ENCODE assay signal across 8 cellular contexts in the genomic region with DNA sequence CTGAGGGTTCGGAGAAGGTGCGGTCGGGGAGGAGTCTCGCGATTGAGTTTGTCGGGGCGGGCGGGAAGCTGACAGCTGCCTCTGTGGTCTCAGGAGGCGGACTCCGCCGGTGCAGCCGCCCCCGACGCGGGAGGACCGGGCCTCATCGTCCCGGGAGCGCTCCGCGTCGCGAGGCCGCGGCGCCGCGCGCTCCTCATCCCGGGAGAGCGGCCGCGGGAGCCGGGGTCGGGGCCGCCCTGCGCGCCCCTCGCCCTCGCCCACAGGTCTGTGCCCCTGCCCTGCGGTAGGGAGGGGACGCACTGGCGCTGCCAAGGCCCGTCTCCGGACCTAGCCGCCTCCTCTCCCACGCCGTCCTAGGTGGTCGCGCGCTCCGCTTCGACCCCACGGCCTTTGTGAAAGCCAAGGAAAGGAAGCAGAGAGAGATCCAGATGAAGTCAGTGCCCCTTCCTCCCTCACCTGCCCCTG. TPM values are rescaled to one million over a fixed set of nuclear protein-coding genes. Genes with fewer than 3 reads are reported as not detected.
DNase-seq lines count a peak whose midpoint lies in the region; ATAC-seq and TF ChIP-seq lines count a peak whose summit lies in the region.

No MANE protein-coding gene starts in this region.

- H3K27ac Mint-ChIP-seq in progenitor cell of endocrine pancreas: no peak overlapping the region

- TF ChIP-seq CTCF in AG10803 (conservative IDR thresholded peaks at IDR 0.05; ENCODE audit: low read length): no peak
- TF ChIP-seq CTCF in foreskin fibroblast (IDR thresholded peaks at IDR 0.05; ENCODE audit: low read depth, low read length): no peak
- no peak for TF ChIP-seq CTCF in progenitor cell of endocrine pancreas (IDR thresholded peaks at IDR 0.05; ENCODE audit: unreplicated experiment)

- H3K4me3 Mint-ChIP-seq in progenitor cell of endocrine pancreas (ENCODE audit: low read depth): peak overlapping the region; percentile 66

- H3K4me1 Mint-ChIP-seq in progenitor cell of endocrine pancreas (ENCODE audit: low read depth): peaks cover 12% of the 10 kb centered on the region

- H3K9me3 Mint-ChIP-seq in progenitor cell of endocrine pancreas (ENCODE audit: low read depth): no peaks in the 10 kb centered on the region

- peaks cover 10% of the 10 kb centered on the region for H3K36me3 Mint-ChIP-seq in progenitor cell of endocrine pancreas (ENCODE audit: insufficient read depth)

- peak; percentile 10 for ATAC-seq in HG02973 (IDR thresholded peaks at IDR 0.05; ENCODE audit: unreplicated experiment)
- no peak for ATAC-seq in HG03565 (IDR thresholded peaks at IDR 0.05; ENCODE audit: unreplicated experiment)
- no peak for ATAC-seq in HG03378 (IDR thresholded peaks at IDR 0.05; ENCODE audit: unreplicated experiment)

- H3K4me3 ChIP-seq in AG10803 (ENCODE audit: low read length) (peak overlapping the region; percentile 69), foreskin fibroblast (ENCODE audit: low read depth in 1 of 2, low read length in 2 of 2) (peak overlapping the region; percentile 54 to 56)

- no peak for DNase-seq in AG10803 (ENCODE audit: low read depth)
- DNase-seq in activated T-cell treated with anti-CD3 and anti-CD28 coated beads, Interleukin-2, amount 50 U/mL, for 48 hours: peak; percentile 56 to 63
- DNase-seq in foreskin fibroblast: peak in 1 of 2 donors; percentile 19
- no peak for DNase-seq in progenitor cell of endocrine pancreas (ENCODE audit: low spot score, unreplicated experiment)
- DNase-seq in mesenteric fat pad (ENCODE audit: low spot score): no peak

- H3K27me3 Mint-ChIP-seq in progenitor cell of endocrine pancreas: peaks cover 26% of the 10 kb centered on the region

RNA-seq across cellular contexts. Expression of gene PGLYRP1, which starts 6.9 kb away (rescaled TPM):
- total RNA-seq in progenitor cell of endocrine pancreas (not detected in 2 replicates), mesenteric fat pad (1.6 TPM)

RNA-seq across cellular contexts. Expression of gene CCDC61, which starts 20.7 kb away (rescaled TPM):
- 22.2 and 23.2 TPM in 2 replicates for total RNA-seq in progenitor cell of endocrine pancreas
- 9.8 TPM for total RNA-seq in mesenteric fat pad

RNA-seq across cellular contexts. Expression of gene IGFL4, which starts 24.8 kb away (rescaled TPM):
- total RNA-seq in progenitor cell of endocrine pancreas: 0.84 and 1.2 TPM in 2 replicates
- not detected for total RNA-seq in mesenteric fat pad

RNA-seq across cellular contexts. Expression of gene NOVA2, which starts 42.3 kb away (rescaled TPM):
- total RNA-seq in progenitor cell of endocrine pancreas (0.44 and 0.53 TPM in 2 replicates), mesenteric fat pad (15.4 TPM)

Comparison
In these comparisons a context has a peak if more than half of its experiments do, and no peak if none do; other contexts are left out.
1. DNase-seq: peak in activated T-cell treated with anti-CD3 and anti-CD28 coated beads, Interleukin-2, amount 50 U/mL, for 48 hours (2 of 2); none in AG10803 (single experiment), progenitor cell of endocrine pancreas (single experiment) and mesenteric fat pad (single experiment).